Comparison of ENCODE assay signal across 8 cellular contexts in genomic region chr13:46721054-46721453, GRCh38.
A peak's percentile ranks its signal among the peaks of the same experiment; 100 is the strongest.
DNase-seq lines count a peak whose midpoint lies in the region; ATAC-seq and FAIRE-seq lines count a peak whose summit lies in the region.

No MANE protein-coding gene starts in this region.

- FAIRE-seq in urothelium cell line (lab: Jason Lieb, UNC): no peak

- no peaks in the 10 kb centered on the region for H3K27me3 Mint-ChIP-seq in effector memory CD8-positive, alpha-beta T cell

- H3K27ac Mint-ChIP-seq in effector memory CD8-positive, alpha-beta T cell: no peak overlapping the region

- H3K4me3 Mint-ChIP-seq in effector memory CD8-positive, alpha-beta T cell: no peak overlapping the region

- ATAC-seq in effector memory CD8-positive, alpha-beta T cell (replicated peaks): no peak
- no peak for ATAC-seq in GM18873 (IDR thresholded peaks at IDR 0.05; ENCODE audit: low FRiP score, unreplicated experiment)

- no peaks in the 10 kb centered on the region for H3K9me3 Mint-ChIP-seq in effector memory CD8-positive, alpha-beta T cell

- peaks cover 3 to 8% of the 10 kb centered on the region in 2 donors for H3K4me1 Mint-ChIP-seq in effector memory CD8-positive, alpha-beta T cell (ENCODE audit: low read depth in 2 of 2)

- peaks cover 13% of the 10 kb centered on the region for H3K36me3 Mint-ChIP-seq in effector memory CD8-positive, alpha-beta T cell (ENCODE audit: insufficient read depth)

- DNase-seq in Daoy (ENCODE audit: low read depth) (peak; percentile 23), LHCN-M2 (ENCODE audit: low read depth) (peak; percentile 37), mucosa of gallbladder (ENCODE audit: low spot score) (peak; percentile 47), urothelium cell line (ENCODE audit: low spot score) (peak; percentile 7), KG1 (lab: John Stamatoyannopoulos, UW) (no peak)
- peak; percentile 17 for DNase-seq in activated CD4-positive, alpha-beta T cell treated with anti-CD3 and anti-CD28 coated beads for 1 hour
- DNase-seq in effector memory CD8-positive, alpha-beta T cell: peak; percentile 12 to 33 (median 32)
